In the genomic region with DNA sequence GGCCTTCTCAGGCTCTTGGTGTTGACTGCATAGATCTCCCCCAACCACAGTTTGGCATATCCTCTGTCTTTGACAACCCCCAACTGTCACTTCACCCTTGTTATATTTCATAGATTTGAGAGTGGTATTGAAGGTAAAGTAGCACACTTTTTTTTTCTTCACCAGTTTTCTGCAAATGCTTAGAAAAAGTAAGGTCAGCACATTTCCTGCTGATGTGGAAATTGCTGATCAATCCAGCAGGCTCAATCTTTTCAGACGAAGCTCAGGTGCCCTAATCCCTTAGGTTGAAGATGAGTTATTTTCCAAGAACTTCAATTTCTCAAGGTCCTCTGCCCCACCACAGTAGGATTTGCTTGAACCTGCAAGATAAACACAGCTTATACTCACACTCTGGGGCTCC, we compare ENCODE assay signal across 1 cellular context.
A peak's percentile ranks its signal among the peaks of the same experiment; 100 is the strongest.
TF ChIP-seq lines count a peak whose summit lies in the region.

No MANE protein-coding gene starts in this region.

TF ChIP-seq in K562, 482 proteins besides CTCF, POLR2A, EP300 and RAD21 (continued from another document):
- TF ChIP-seq MAFF (IDR thresholded peaks at IDR 0.05; ENCODE audit: low read length) (0 out of 2 replicates have a peak, but pooled peaks have one; percentile 2), MAFG (tag; conservative IDR thresholded peaks at IDR 0.05) (peak; percentile 31; the same call in 1 of the 2 replicates), MAFK (IDR thresholded peaks at IDR 0.05; ENCODE audit: low read length) (peak; percentile 23; the same call in 1 of the 2 replicates), RBM25 (IDR thresholded peaks at IDR 0.05; ENCODE audit: low read depth, low read length, severe bottlenecking) (no peak), ZNF785 (CRISPR knock-in tag; IDR thresholded peaks at IDR 0.05) (no peak), SMAD2 (IDR thresholded peaks at IDR 0.05; ENCODE audit: low read depth, low read length) (no peak), CSDE1 (IDR thresholded peaks at IDR 0.05) (no peak), FOXA1 (IDR thresholded peaks at IDR 0.05; ENCODE audit: borderline replicate concordance) (no peak), ZNF316 (IDR thresholded peaks at IDR 0.05) (peak; percentile 62), C11orf30 (IDR thresholded peaks at IDR 0.05; ENCODE audit: low read depth) (peak; percentile 43), ZFP1 (CRISPR knock-in tag; IDR thresholded peaks at IDR 0.05) (no peak), CBX5 (IDR thresholded peaks at IDR 0.05; ENCODE audit: borderline replicate concordance, low read depth) (no peak)
- TF ChIP-seq, protein P1, sequence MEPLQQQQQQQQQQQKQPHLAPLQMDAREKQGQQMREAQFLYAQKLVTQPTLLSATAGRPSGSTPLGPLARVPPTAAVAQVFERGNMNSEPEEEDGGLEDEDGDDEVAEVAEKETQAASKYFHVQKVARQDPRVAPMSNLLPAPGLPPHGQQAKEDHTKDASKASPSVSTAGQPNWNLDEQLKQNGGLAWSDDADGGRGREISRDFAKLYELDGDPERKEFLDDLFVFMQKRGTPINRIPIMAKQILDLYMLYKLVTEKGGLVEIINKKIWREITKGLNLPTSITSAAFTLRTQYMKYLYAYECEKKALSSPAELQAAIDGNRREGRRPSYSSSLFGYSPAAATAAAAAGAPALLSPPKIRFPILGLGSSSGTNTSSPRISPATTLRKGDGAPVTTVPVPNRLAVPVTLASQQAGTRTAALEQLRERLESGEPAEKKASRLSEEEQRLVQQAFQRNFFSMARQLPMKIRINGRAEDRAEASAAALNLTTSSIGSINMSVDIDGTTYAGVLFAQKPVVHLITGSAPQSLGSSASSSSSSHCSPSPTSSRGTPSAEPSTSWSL (CRISPR knock-in tag; IDR thresholded peaks at IDR 0.05; ENCODE audit: borderline replicate concordance), result no peak
